ENCODE assay signal across 18 cellular contexts in the genomic region with DNA sequence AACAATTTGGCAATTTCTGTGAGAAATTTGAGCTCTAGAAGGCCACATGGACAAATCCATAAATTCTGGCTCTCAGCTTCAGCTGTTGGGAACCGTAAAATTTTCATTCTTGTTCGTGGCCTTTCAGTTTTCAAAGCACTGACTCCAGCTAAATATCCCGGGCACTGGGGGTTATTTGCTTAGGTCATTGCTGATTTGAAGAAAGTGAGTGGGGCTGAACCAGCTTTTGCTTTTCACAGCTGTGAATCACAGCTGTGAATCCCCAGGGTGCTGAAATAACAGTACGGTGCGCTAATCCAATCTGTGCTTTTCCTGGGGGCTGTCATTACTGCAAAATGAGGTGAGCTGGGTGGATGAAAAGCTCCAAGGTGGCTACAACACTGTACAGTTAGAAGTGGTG. TPM values are rescaled to one million over a fixed set of nuclear protein-coding genes. Genes with fewer than 3 reads are reported as not detected.
DNase-seq lines count a peak whose midpoint lies in the region; ATAC-seq and TF ChIP-seq lines count a peak whose summit lies in the region.
"Had no signal": no experiment of that assay in that cellular context is flagged by ENCODE, and none has a peak within 500 bp of the region (broad histone marks: within the 10 kb centered on the region; RNA-seq: fewer than 3 reads in every experiment).

No MANE protein-coding gene starts in this region.

- DNase-seq in EH (ENCODE audit: low read depth) (peak; percentile 4), NCI-H82 treated with DMSO at 0.1 percent for 48 hours (lab: John Stamatoyannopoulos, UW; ENCODE audit: unreplicated experiment) (peak; percentile 69), fibroblast of mammary gland (ENCODE audit: low read depth) (peak; percentile 76), osteoblast (ENCODE audit: insufficient read length, low spot score, missing footprints) (no peak), NCI-H345 (lab: John Stamatoyannopoulos, UW) (no peak), omental fat pad (ENCODE audit: low spot score) (no peak)
- DNase-seq in effector CD8-positive, alpha-beta T cell (lab: John Stamatoyannopoulos, UW) = no peak
- DNase-seq in stimulated activated CD4-positive, alpha-beta T cell treated with anti-CD3 and anti-CD28 coated beads, Interleukin-12 subunit alpha, Interleukin-12 subunit beta, amount 100 ng/mL, for 4 hours = no peak
- DNase-seq: activated CD4-positive, alpha-beta memory T cell treated with anti-CD3 and anti-CD28 coated beads for 36 hours; activated T-cell treated with anti-CD3 and anti-CD28 coated beads, Interleukin-2, amount 50 U/mL, for 24 hours; COR-L47; MG63; ovary; small intestine had no signal

- H4K20me1 ChIP-seq in osteoblast (ENCODE audit: insufficient read depth, low read length) = no peaks in the 10 kb centered on the region

- H3K27me3 ChIP-seq in osteoblast (ENCODE audit: insufficient read depth, low read length) = peaks cover 7% of the 10 kb centered on the region
- H3K27me3 ChIP-seq: cardiac muscle cell, hepatocyte, MG63, ovary had no signal

- peak overlapping the region; percentile 56 for H3K4me2 ChIP-seq in osteoblast (ENCODE audit: insufficient read depth, low read length)
- H3K4me2 ChIP-seq: hepatocyte had no signal

- no peaks in the 10 kb centered on the region for H3K36me3 ChIP-seq in osteoblast (ENCODE audit: insufficient read depth, low read length)
- H3K36me3 ChIP-seq: cardiac muscle cell, MG63, ovary had no signal

- H3K27ac ChIP-seq in osteoblast (ENCODE audit: low read depth, low read length) = peak overlapping the region; percentile 84
- H3K27ac ChIP-seq: cardiac muscle cell, hepatocyte, ovary had no signal

- no peaks in the 10 kb centered on the region for H3K9me3 ChIP-seq in osteoblast (ENCODE audit: low read depth, low read length)
- H3K9me3 ChIP-seq: MG63, ovary had no signal

- ATAC-seq in omental fat pad (ENCODE audit: low FRiP score) = no peak
- ATAC-seq: GM12878 had no signal

- H3K4me3 ChIP-seq in fibroblast of mammary gland (ENCODE audit: control insufficient read depth, low read depth, low read length) (no peak overlapping the region), osteoblast (ENCODE audit: insufficient read depth, low read length) (no peak overlapping the region)
- H3K4me3 ChIP-seq: cardiac muscle cell, GM12878, hepatocyte, MG63, ovary had no signal

- peak overlapping the region; percentile 40 for H2AFZ ChIP-seq in osteoblast (ENCODE audit: low read length)
- H2AFZ ChIP-seq: hepatocyte had no signal

- TF ChIP-seq CTCF in fibroblast of mammary gland (conservative IDR thresholded peaks at IDR 0.05; ENCODE audit: control insufficient read depth, insufficient read depth, low read depth, low read length) = no peak
- no peak for TF ChIP-seq CTCF in osteoblast (IDR thresholded peaks at IDR 0.05; ENCODE audit: extremely low read depth, low read depth, low read length)
- TF ChIP-seq CTCF in omental fat pad (IDR thresholded peaks at IDR 0.05) = no peak

- H3K4me1 ChIP-seq in osteoblast (ENCODE audit: insufficient read depth, low read length) = peaks cover 34% of the 10 kb centered on the region

- H3K79me2 ChIP-seq in osteoblast (ENCODE audit: insufficient read depth, low read length) = no peaks in the 10 kb centered on the region
- H3K79me2 ChIP-seq: hepatocyte had no signal

RNA-seq across cellular contexts. Expression of a gene that starts 23.8 kb away (rescaled TPM):
- total RNA-seq in osteoblast (not detected in 2 replicates), omental fat pad (1 to 10 TPM in 2 of 4 donors, not detected in 2; 1.6 to 8.8 TPM)
- total RNA-seq: activated CD4-positive, alpha-beta memory T cell treated with anti-CD3 and anti-CD28 coated beads for 36 hours; GM12878; HFFc6 had no signal

Comparison
In these comparisons a context has a peak if more than half of its experiments do, and no peak if none do; other contexts are left out.
1. DNase-seq: peak in EH (single experiment), NCI-H82 treated with DMSO at 0.1 percent for 48 hours (single experiment) and fibroblast of mammary gland (single experiment); none in osteoblast (single experiment), effector CD8-positive, alpha-beta T cell (single experiment), NCI-H345 (single experiment), omental fat pad (single experiment) and stimulated activated CD4-positive, alpha-beta T cell treated with anti-CD3 and anti-CD28 coated beads, Interleukin-12 subunit alpha, Interleukin-12 subunit beta, amount 100 ng/mL, for 4 hours (single experiment).